ENCODE assay signal across 15 cellular contexts in the genomic region with DNA sequence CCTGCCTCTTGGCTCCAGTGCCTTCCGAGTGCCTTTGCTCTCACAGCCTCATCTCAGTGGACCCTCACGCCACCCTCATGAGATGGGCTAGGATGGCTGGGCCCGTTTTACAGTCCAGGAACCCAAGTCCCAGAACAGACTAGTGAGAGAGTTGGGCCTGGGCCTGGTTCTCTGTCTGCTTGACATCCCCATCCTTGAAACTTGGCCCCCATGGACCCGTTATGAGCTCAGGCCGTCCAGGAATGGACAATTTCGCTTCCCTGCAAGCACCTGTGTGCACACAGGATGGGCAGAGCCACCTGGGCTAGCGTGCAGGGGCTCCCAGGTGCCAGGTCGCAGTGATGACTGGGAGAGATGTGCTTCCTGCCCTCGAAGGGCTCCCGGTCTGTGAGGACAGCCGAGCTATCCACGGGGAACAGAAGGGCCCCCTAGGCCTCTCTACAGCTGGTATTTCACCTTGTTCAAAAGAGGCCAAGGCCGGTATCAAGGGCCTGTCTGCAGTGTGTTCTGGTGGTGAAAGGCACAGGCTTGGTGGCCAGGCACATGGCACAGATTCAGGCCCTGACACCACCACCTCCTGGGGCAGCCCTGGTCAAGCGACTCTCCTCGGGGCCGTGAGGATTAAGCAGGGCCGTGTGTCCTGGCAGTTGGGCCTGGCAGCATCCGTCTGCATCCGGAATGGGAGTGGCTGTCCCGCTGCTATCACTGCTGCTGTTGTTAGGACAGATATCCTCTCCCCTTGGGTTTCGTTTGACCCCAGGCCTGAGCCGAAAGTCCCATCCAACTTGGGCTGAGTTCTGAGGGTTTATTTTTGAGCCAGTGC. TPM values are rescaled to one million over a fixed set of nuclear protein-coding genes. Genes with fewer than 3 reads are reported as not detected.
DNase-seq lines count a peak whose midpoint lies in the region; ATAC-seq, FAIRE-seq and TF ChIP-seq lines count a peak whose summit lies in the region.
"Had no signal": no experiment of that assay in that cellular context is flagged by ENCODE, and none has a peak within 500 bp of the region (broad histone marks: within the 10 kb centered on the region; RNA-seq: fewer than 3 reads in every experiment).

No MANE protein-coding gene starts in this region.

- H3K9me2 ChIP-seq in hepatocyte (replicated peaks; ENCODE audit: insufficient read depth), result no peaks in the 10 kb centered on the region

- DNase-seq in breast epithelium (ENCODE audit: low spot score in 2 of 2) (no peak), mammary epithelial cell (no peak), osteoblast (ENCODE audit: insufficient read length, low spot score, missing footprints) (peak; percentile 60), vagina (ENCODE audit: extremely low spot score in 2 of 2) (no peak), small intestine (no peak), hepatocyte (ENCODE audit: low spot score) (no peak)
- DNase-seq: ACHN; amygdala; effector memory CD4-positive, alpha-beta T cell; hippocampal formation; NCI-H1436 treated with DMSO at 0.1 percent for 48 hours; SJCRH30 had no signal

- TF ChIP-seq POLR2A in breast epithelium (IDR thresholded peaks at IDR 0.05) (no peak), gastroesophageal sphincter (IDR thresholded peaks at IDR 0.05) (no peak), vagina (IDR thresholded peaks at IDR 0.05) (no peak)

- H3K4me1 ChIP-seq in breast epithelium (peaks cover 8 to 13% of the 10 kb centered on the region in 2 donors), mammary epithelial cell (ENCODE audit: insufficient read depth, low read length) (peaks cover 47% of the 10 kb centered on the region), gastroesophageal sphincter (peaks cover 7 to 98% (median 54%) of the 10 kb centered on the region in 3 donors), osteoblast (ENCODE audit: insufficient read depth, low read length) (peaks cover 32% of the 10 kb centered on the region), vagina (peaks cover 50% of the 10 kb centered on the region), small intestine (ENCODE audit: control insufficient read depth in 2 of 2, insufficient read depth in 1 of 2, low read depth in 1 of 2, low read length in 1 of 2) (peaks cover 4 to 8% of the 10 kb centered on the region in 2 donors), hepatocyte (ENCODE audit: insufficient read depth) (peaks cover 24% of the 10 kb centered on the region)

- H3K9ac ChIP-seq in mammary epithelial cell (ENCODE audit: insufficient read depth, low read length), result no peak overlapping the region
- H3K9ac ChIP-seq: KMS-11 had no signal

- CTCF ChIA-PET in mammary epithelial cell (lab: Charles Lee; ENCODE audit: low non-redundant PET), result interaction anchor here (0.7 kb wide), 1 partner anchor 41 kb away, joined by 5 read pairs; no protein-coding TSS in a partner anchor

- no peak for ATAC-seq in gastroesophageal sphincter
- ATAC-seq in GM21717 (IDR thresholded peaks at IDR 0.05; ENCODE audit: unreplicated experiment), result no peak

- no TSS peak for BruUV-seq in mammary epithelial cell (replicated peaks; lab: Mats Ljungman, UMichigan)

- FAIRE-seq in small intestine (lab: Jason Lieb, UNC), result no peak

- H3K4me2 ChIP-seq in mammary epithelial cell (ENCODE audit: insufficient read depth, low read depth, low read length) (no peak overlapping the region), osteoblast (ENCODE audit: insufficient read depth, low read length) (no peak overlapping the region), hepatocyte (no peak overlapping the region)
- H3K4me2 ChIP-seq: KMS-11 had no signal

- no peaks in the 10 kb centered on the region for H3K27me3 ChIP-seq in breast epithelium
- H3K27me3 ChIP-seq in mammary epithelial cell (ENCODE audit: insufficient read depth, low read length), result no peaks in the 10 kb centered on the region
- H3K27me3 ChIP-seq in gastroesophageal sphincter, result no peaks in the 10 kb centered on the region
- no peaks in the 10 kb centered on the region for H3K27me3 ChIP-seq in osteoblast (ENCODE audit: insufficient read depth, low read length)
- H3K27me3 ChIP-seq in vagina, result no peaks in the 10 kb centered on the region
- no peaks in the 10 kb centered on the region for H3K27me3 ChIP-seq in small intestine (ENCODE audit: control insufficient read depth in 2 of 2, insufficient read depth in 2 of 2, low read length in 2 of 2)
- no peaks in the 10 kb centered on the region for H3K27me3 ChIP-seq in hepatocyte
- H3K27me3 ChIP-seq: SJCRH30 had no signal

- H3K9me3 ChIP-seq in breast epithelium, result no peaks in the 10 kb centered on the region
- no peaks in the 10 kb centered on the region for H3K9me3 ChIP-seq in mammary epithelial cell (replicated peaks; ENCODE audit: insufficient read depth, low read length)
- no peaks in the 10 kb centered on the region for H3K9me3 ChIP-seq in gastroesophageal sphincter
- no peaks in the 10 kb centered on the region for H3K9me3 ChIP-seq in osteoblast (ENCODE audit: low read depth, low read length)
- H3K9me3 ChIP-seq in vagina, result no peaks in the 10 kb centered on the region
- no peaks in the 10 kb centered on the region for H3K9me3 ChIP-seq in small intestine (ENCODE audit: control insufficient read depth, low read depth)
- H3K9me3 ChIP-seq in hepatocyte (ENCODE audit: low read depth), result no peaks in the 10 kb centered on the region
- H3K9me3 ChIP-seq: SJCRH30 had no signal

- no peak for TF ChIP-seq EP300 in gastroesophageal sphincter (IDR thresholded peaks at IDR 0.05)

- H4K20me1 ChIP-seq in mammary epithelial cell (ENCODE audit: insufficient read depth, low read length) (no peaks in the 10 kb centered on the region), osteoblast (ENCODE audit: insufficient read depth, low read length) (peaks cover 54% of the 10 kb centered on the region), hepatocyte (ENCODE audit: insufficient read depth, poor library complexity, severe bottlenecking) (no peaks in the 10 kb centered on the region)

- dilution Hi-C loops in mammary epithelial cell (cut with HindIII; ENCODE audit: low sequenced_read_pairs), result no loop called here

- WGBS in mammary epithelial cell (ENCODE audit: low coverage, missing lambda C conversion rate), result 67% methylated on average over 15 of the region's 22 CpGs
- WGBS in gastroesophageal sphincter (ENCODE audit: low coverage in 1 of 2), 2 donors, result 40% methylated on average over 1 of the region's 22 CpGs; no CpG with 5 or more reads in 1 of the 2 donors
- WGBS in small intestine, 3 donors, result 84 to 88% (median 86%) methylated on average over 22 of the region's 22 CpGs
- WGBS in hepatocyte (ENCODE audit: low lambda C conversion rate, missing lambda C conversion rate), result 93% methylated on average over 22 of the region's 22 CpGs

- H3K27ac ChIP-seq in breast epithelium (peak overlapping the region; percentile 63 to 86), mammary epithelial cell (ENCODE audit: insufficient read depth, low read depth, low read length) (no peak overlapping the region), gastroesophageal sphincter (peak overlapping the region in 3 of 4 donors; percentile 71 to 97 (median 85)), osteoblast (ENCODE audit: low read depth, low read length) (peak overlapping the region; percentile 27), vagina (peak overlapping the region; percentile 49), small intestine (ENCODE audit: low read depth in 1 of 2, low read length in 1 of 2) (peak overlapping the region in 1 of 2 donors; percentile 25), hepatocyte (no peak overlapping the region)
- H3K27ac ChIP-seq: KMS-11, SJCRH30 had no signal

- H3K4me3 ChIP-seq in breast epithelium, result no peak overlapping the region
- H3K4me3 ChIP-seq in mammary epithelial cell (replicated peaks in 1 of 3; ENCODE audit: insufficient read depth in 1 of 3, low read depth in 2 of 3, low read length in 3 of 3), result no peak overlapping the region
- H3K4me3 ChIP-seq in gastroesophageal sphincter, result no peak overlapping the region
- H3K4me3 ChIP-seq in osteoblast (ENCODE audit: insufficient read depth, low read length), result no peak overlapping the region
- no peak overlapping the region for H3K4me3 ChIP-seq in vagina
- no peak overlapping the region for H3K4me3 ChIP-seq in small intestine (ENCODE audit: low read depth in 1 of 2, low read length in 2 of 2)
- H3K4me3 ChIP-seq in hepatocyte, result no peak overlapping the region
- H3K4me3 ChIP-seq: SJCRH30 had no signal

- in situ Hi-C loops in mammary epithelial cell (cut with MboI; ENCODE audit: low sequenced_read_pairs in 2 of 2), result no loop called here

- H2AFZ ChIP-seq in mammary epithelial cell (ENCODE audit: low read depth, low read length), result no peak overlapping the region
- no peak overlapping the region for H2AFZ ChIP-seq in osteoblast (ENCODE audit: low read length)
- no peak overlapping the region for H2AFZ ChIP-seq in hepatocyte

- H3K36me3 ChIP-seq in breast epithelium, result peaks cover 5% of the 10 kb centered on the region
- peaks cover 48% of the 10 kb centered on the region for H3K36me3 ChIP-seq in mammary epithelial cell (ENCODE audit: insufficient read depth, low read length)
- peaks cover 0 to 100% of the 10 kb centered on the region in 2 donors for H3K36me3 ChIP-seq in gastroesophageal sphincter
- H3K36me3 ChIP-seq in osteoblast (ENCODE audit: insufficient read depth, low read length), result peaks cover 98% of the 10 kb centered on the region
- H3K36me3 ChIP-seq in vagina, result peaks cover 2 to 82% of the 10 kb centered on the region in 2 donors
- peaks cover 20 to 52% of the 10 kb centered on the region in 2 donors for H3K36me3 ChIP-seq in small intestine (ENCODE audit: control insufficient read depth in 2 of 2, insufficient read depth in 2 of 2, low read length in 2 of 2)
- no peaks in the 10 kb centered on the region for H3K36me3 ChIP-seq in hepatocyte (replicated peaks; ENCODE audit: insufficient read depth, low read depth)

- no peak for TF ChIP-seq CTCF in breast epithelium (IDR thresholded peaks at IDR 0.05)
- TF ChIP-seq CTCF in mammary epithelial cell (conservative IDR thresholded peaks at IDR 0.05 in 1 of 2, IDR thresholded peaks at IDR 0.05 in 1 of 2; ENCODE audit: extremely low read depth in 1 of 2, insufficient read depth in 1 of 2, low read depth in 1 of 2, low read length in 2 of 2), result no peak
- TF ChIP-seq CTCF in gastroesophageal sphincter (IDR thresholded peaks at IDR 0.05), result no peak
- no peak for TF ChIP-seq CTCF in osteoblast (IDR thresholded peaks at IDR 0.05; ENCODE audit: extremely low read depth, low read depth, low read length)
- TF ChIP-seq CTCF in vagina (IDR thresholded peaks at IDR 0.05), result no peak
- TF ChIP-seq CTCF in hepatocyte (IDR thresholded peaks at IDR 0.05; ENCODE audit: poor library complexity), result no peak

- H3K79me2 ChIP-seq in mammary epithelial cell (ENCODE audit: insufficient read depth, low read length) (peaks cover 97% of the 10 kb centered on the region), osteoblast (ENCODE audit: insufficient read depth, low read length) (peaks cover 99% of the 10 kb centered on the region), hepatocyte (peaks cover 63% of the 10 kb centered on the region)

- intact Hi-C loops in breast epithelium (cut with DNase I; ENCODE audit: low total_unique reads) (no loop called here), mammary epithelial cell (cut with micrococcal nuclease) (no loop called here), vagina (cut with DNase I) (no loop called here)

RNA-seq across cellular contexts. Expression of gene CAPN12, which starts 38.9 kb away (rescaled TPM):
- 1 to 10 TPM in 2 of 3 donors, under 1 TPM in 1; 0.16 to 9.2 (median 4.1) TPM for total RNA-seq in breast epithelium
- total RNA-seq in mammary epithelial cell, result 1 to 10 TPM in 1 of 2 donors, under 1 TPM in 1; 0.49 to 1.0 TPM
- polyA plus RNA-seq in mammary epithelial cell, result 4.6 TPM
- not detected for polyA minus RNA-seq in mammary epithelial cell
- 1 to 10 TPM in 2 of 4 donors, under 1 TPM in 1, not detected in 1; 0.93 to 2.2 (median 1.1) TPM for total RNA-seq in gastroesophageal sphincter
- total RNA-seq in osteoblast, result not detected in 2 replicates
- total RNA-seq in vagina, result 9.6 TPM
- 10 to 100 TPM in 1 of 3 donors, 1 to 10 TPM in 2; 2.4 to 26.1 (median 2.7) TPM for polyA plus RNA-seq in small intestine
- 12.5 and 26.6 TPM in 2 replicates for total RNA-seq in hepatocyte
- 24.3 and 38.9 TPM in 2 replicates for polyA plus RNA-seq in hepatocyte
- total RNA-seq: SJCRH30 had no signal

RNA-seq across cellular contexts. Expression of gene ACTN4, which starts 58.0 kb away (rescaled TPM):
- 100 to 1,000 TPM; 182 to 296 (median 269) TPM for total RNA-seq in breast epithelium
- 1,000 to 10,000 TPM in 1 of 2 donors, 100 to 1,000 TPM in 1; 951 to 1,146 TPM for total RNA-seq in mammary epithelial cell
- 524 TPM for polyA plus RNA-seq in mammary epithelial cell
- 912 TPM for polyA minus RNA-seq in mammary epithelial cell
- 100 to 1,000 TPM; 337 to 938 (median 507) TPM for total RNA-seq in gastroesophageal sphincter
- 204 and 229 TPM in 2 replicates for total RNA-seq in osteoblast
- total RNA-seq in vagina, result 513 TPM
- 100 to 1,000 TPM; 188 to 326 (median 291) TPM for polyA plus RNA-seq in small intestine
- 278 and 321 TPM in 2 replicates for total RNA-seq in hepatocyte
- polyA plus RNA-seq in hepatocyte, result 54.4 and 59.3 TPM in 2 replicates

Comparison
In these comparisons a context has a peak if more than half of its experiments do, and no peak if none do; other contexts are left out.
1. H3K27ac ChIP-seq: peak in breast epithelium (2 of 2), gastroesophageal sphincter (3 of 4), osteoblast (single experiment) and vagina (single experiment); none in mammary epithelial cell (single experiment) and hepatocyte (single experiment).